In genomic region chr19:50739132-50739746, GRCh38 we compare ENCODE assay signal across 28 cellular contexts. TPM values are rescaled to one million over a fixed set of nuclear protein-coding genes. Genes with fewer than 3 reads are reported as not detected.
"Had no signal": no experiment of that assay in that cellular context is flagged by ENCODE, and none has a peak within 500 bp of the region (broad histone marks: within the 10 kb centered on the region; RNA-seq: fewer than 3 reads in every experiment).

No MANE protein-coding gene starts in this region.

- H3K4me3 ChIP-seq: coronary artery, heart left ventricle, lung, psoas muscle, right lobe of liver, spleen, thoracic aorta, transverse colon had no signal

- H3K4me1 Mint-ChIP-seq: nephron; stimulated activated naive B cell treated with anti-CD40 and anti-IgM and Interleukin-4, amounts not matched to agents 10 μg/mL and 1 μg/mL and 100 μg/mL, for 72 hours; stimulated activated naive CD8-positive, alpha-beta T cell treated with anti-CD3 and anti-CD28 coated beads, Interleukin-15, amount 100 ng/mL, for 72 hours had no signal

- H3K9me3 Mint-ChIP-seq: nephron; stimulated activated naive B cell treated with anti-CD40 and anti-IgM and Interleukin-4, amounts not matched to agents 10 μg/mL and 1 μg/mL and 100 μg/mL, for 72 hours; stimulated activated naive CD8-positive, alpha-beta T cell treated with anti-CD3 and anti-CD28 coated beads, Interleukin-15, amount 100 ng/mL, for 72 hours had no signal

- H3K4me3 Mint-ChIP-seq: nephron; stimulated activated naive B cell treated with anti-CD40 and anti-IgM and Interleukin-4, amounts not matched to agents 10 μg/mL and 1 μg/mL and 100 μg/mL, for 72 hours; stimulated activated naive CD8-positive, alpha-beta T cell treated with anti-CD3 and anti-CD28 coated beads, Interleukin-15, amount 100 ng/mL, for 72 hours had no signal

- ATAC-seq: heart left ventricle; left colon; left ventricle myocardium superior; psoas muscle; right lobe of liver; stimulated activated naive B cell treated with anti-CD40 and anti-IgM and Interleukin-4, amounts not matched to agents 10 μg/mL and 1 μg/mL and 100 μg/mL, for 72 hours; stimulated activated naive CD8-positive, alpha-beta T cell treated with anti-CD3 and anti-CD28 coated beads, Interleukin-15, amount 100 ng/mL, for 72 hours had no signal

- H3K27ac Mint-ChIP-seq: nephron; stimulated activated naive B cell treated with anti-CD40 and anti-IgM and Interleukin-4, amounts not matched to agents 10 μg/mL and 1 μg/mL and 100 μg/mL, for 72 hours; stimulated activated naive CD8-positive, alpha-beta T cell treated with anti-CD3 and anti-CD28 coated beads, Interleukin-15, amount 100 ng/mL, for 72 hours had no signal

- H3K36me3 ChIP-seq: heart left ventricle, right lobe of liver, spleen, thoracic aorta, transverse colon had no signal

- DNase-seq: effector CD4-positive, alpha-beta T cell; foreskin melanocyte; heart left ventricle; hippocampal formation; left colon; left ventricle myocardium superior; mesenchymal stem cell; midbrain; psoas muscle; retina; right lobe of liver; spleen; stimulated activated CD4-positive, alpha-beta T cell treated with anti-CD3 and anti-CD28 coated beads, Interleukin-15, amount 100 ng/mL, for 24 hours; stimulated activated CD4-positive, alpha-beta T cell treated with anti-CD3 and anti-CD28 coated beads, Interleukin-1b, Interleukin-23, amount 100 ng/mL, for 48 hours; stimulated activated CD4-positive, alpha-beta T cell treated with anti-CD3 and anti-CD28 coated beads, Interleukin-4, amount 100 ng/mL, for 4 hours; stimulated activated naive B cell treated with anti-CD40 and anti-IgM and Interleukin-4, amounts not matched to agents 10 μg/mL and 1 μg/mL and 100 μg/mL, for 72 hours; stimulated activated naive CD8-positive, alpha-beta T cell treated with anti-CD3 and anti-CD28 coated beads, Interleukin-15, amount 100 ng/mL, for 72 hours; transverse colon had no signal

- H3K27me3 ChIP-seq: right lobe of liver had no signal

- H3K4me1 ChIP-seq: heart left ventricle, psoas muscle, right lobe of liver, spleen, transverse colon had no signal

- H3K27ac ChIP-seq: coronary artery, heart left ventricle, psoas muscle, right lobe of liver, spleen, thoracic aorta, transverse colon had no signal

- H3K9me3 ChIP-seq: heart left ventricle, psoas muscle, right lobe of liver, spleen, thoracic aorta, transverse colon had no signal

RNA-seq across cellular contexts. Expression of gene GPR32, which starts 31.0 kb away (rescaled TPM):
- total RNA-seq: dermis microvascular lymphatic vessel endothelial cell, heart left ventricle, kidney epithelial cell, left colon, left ventricle myocardium superior, lung, omental fat pad, psoas muscle, right lobe of liver, spleen, subcutaneous adipose tissue, thoracic aorta, transverse colon, urinary bladder had no signal
- polyA plus RNA-seq: esophagus, heart left ventricle, lung, psoas muscle, spleen, urinary bladder had no signal

RNA-seq across cellular contexts. Expression of gene ACP4, which starts 51.0 kb away (rescaled TPM):
- total RNA-seq: dermis microvascular lymphatic vessel endothelial cell, heart left ventricle, kidney epithelial cell, left colon, left ventricle myocardium superior, lung, omental fat pad, psoas muscle, spleen, subcutaneous adipose tissue, thoracic aorta, transverse colon, urinary bladder had no signal
- polyA plus RNA-seq: esophagus, heart left ventricle, lung, psoas muscle, spleen, urinary bladder had no signal
